In the genomic region with DNA sequence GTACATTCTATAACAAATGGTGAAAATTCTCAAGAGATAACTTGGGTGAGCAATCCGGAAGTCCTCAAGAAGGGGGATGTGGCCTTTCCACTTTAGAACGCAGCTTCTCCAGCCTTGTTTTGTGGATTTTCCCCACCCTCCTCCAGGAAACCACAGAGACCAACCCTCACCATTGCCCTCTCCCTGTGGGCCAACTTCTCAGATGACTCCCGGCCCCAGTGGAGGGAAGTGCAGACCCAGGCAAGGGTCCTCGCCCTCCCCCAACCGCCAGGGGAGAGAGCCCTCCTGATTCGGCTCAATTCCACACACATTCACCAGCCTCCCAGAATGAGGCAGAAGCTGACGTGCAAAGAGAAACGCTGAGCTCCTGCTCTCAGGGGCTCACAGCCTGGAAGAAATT, we compare ENCODE assay signal across 18 cellular contexts.
"Had no signal": no experiment of that assay in that cellular context is flagged by ENCODE, and none has a peak within 500 bp of the region (broad histone marks: within the 10 kb centered on the region; RNA-seq: fewer than 3 reads in every experiment).

No MANE protein-coding gene starts in this region.

- H3K27me3 ChIP-seq: transverse colon, vagina had no signal

- H3K36me3 ChIP-seq: esophagus muscularis mucosa, transverse colon, vagina had no signal

- FAIRE-seq: keratinocyte had no signal

- H3K27ac ChIP-seq: esophagus muscularis mucosa, transverse colon, vagina, VCaP had no signal

- ATAC-seq: activated T-cell treated with anti-CD3 and anti-CD28 coated beads, Interleukin-2, amount 50 U/mL, for 72 hours; left ventricle myocardium superior; natural killer cell had no signal

- H3K27ac Mint-ChIP-seq: activated CD4-positive, alpha-beta memory T cell treated with anti-CD3 and anti-CD28 coated beads, Interleukin-2, amount 10 ng/mL, durations not matched to agents 7 days and 5 days; activated naive CD8-positive, alpha-beta T cell treated with anti-CD3 and anti-CD28 coated beads, Interleukin-2, amount 10 ng/mL, durations not matched to agents 7 days and 5 days; activated T-cell treated with anti-CD3 and anti-CD28 coated beads, Interleukin-2, amount 50 U/mL, for 72 hours; natural killer cell had no signal

- H3K4me3 Mint-ChIP-seq: activated CD4-positive, alpha-beta memory T cell treated with anti-CD3 and anti-CD28 coated beads, Interleukin-2, amount 10 ng/mL, durations not matched to agents 7 days and 5 days; activated naive CD8-positive, alpha-beta T cell treated with anti-CD3 and anti-CD28 coated beads, Interleukin-2, amount 10 ng/mL, durations not matched to agents 7 days and 5 days; activated T-cell treated with anti-CD3 and anti-CD28 coated beads, Interleukin-2, amount 50 U/mL, for 72 hours; natural killer cell had no signal

- H3K9me3 ChIP-seq: esophagus muscularis mucosa, transverse colon, vagina had no signal

- H3K4me1 ChIP-seq: esophagus muscularis mucosa, transverse colon, vagina had no signal

- H3K4me3 ChIP-seq: esophagus muscularis mucosa, transverse colon, vagina had no signal

- DNase-seq: activated CD4-positive, alpha-beta memory T cell treated with anti-CD3 and anti-CD28 coated beads, Interleukin-2, amount 10 ng/mL, durations not matched to agents 7 days and 5 days; activated naive CD8-positive, alpha-beta T cell treated with anti-CD3 and anti-CD28 coated beads, Interleukin-2, amount 10 ng/mL, durations not matched to agents 7 days and 5 days; activated T-cell treated with anti-CD3 and anti-CD28 coated beads, Interleukin-2, amount 50 U/mL, for 72 hours; aorta; cortex of kidney; effector CD4-positive, alpha-beta T cell; hippocampal formation; left ventricle myocardium superior; mesenchymal stem cell; natural killer cell; stimulated activated CD4-positive, alpha-beta T cell treated with anti-CD3 and anti-CD28 coated beads, Interleukin-15, amount 100 ng/mL, for 24 hours; stimulated activated CD4-positive, alpha-beta T cell treated with anti-CD3 and anti-CD28 coated beads, Interleukin-4, amount 100 ng/mL, for 1 hour; stimulated activated naive CD4-positive, alpha-beta T cell; transverse colon had no signal

- H3K4me1 Mint-ChIP-seq: activated CD4-positive, alpha-beta memory T cell treated with anti-CD3 and anti-CD28 coated beads, Interleukin-2, amount 10 ng/mL, durations not matched to agents 7 days and 5 days; natural killer cell had no signal

- H3K9me3 Mint-ChIP-seq: activated CD4-positive, alpha-beta memory T cell treated with anti-CD3 and anti-CD28 coated beads, Interleukin-2, amount 10 ng/mL, durations not matched to agents 7 days and 5 days; activated naive CD8-positive, alpha-beta T cell treated with anti-CD3 and anti-CD28 coated beads, Interleukin-2, amount 10 ng/mL, durations not matched to agents 7 days and 5 days; activated T-cell treated with anti-CD3 and anti-CD28 coated beads, Interleukin-2, amount 50 U/mL, for 72 hours; natural killer cell had no signal
